ENCODE assay signal across 16 cellular contexts in genomic region chr10:102721954-102722353, GRCh38.
"Had no signal": no experiment of that assay in that cellular context is flagged by ENCODE, and none has a peak within 500 bp of the region (broad histone marks: within the 10 kb centered on the region; RNA-seq: fewer than 3 reads in every experiment).

No MANE protein-coding gene starts in this region.

- H3K36me3 ChIP-seq: ascending aorta, ovary, thoracic aorta had no signal

- H3K27ac ChIP-seq: ascending aorta, esophagus muscularis mucosa, ovary, stomach, thoracic aorta had no signal

- H3K4me1 ChIP-seq: ascending aorta had no signal

- H3K27me3 ChIP-seq: ascending aorta, esophagus muscularis mucosa, ovary, stomach had no signal

- H3K4me3 Mint-ChIP-seq: activated B cell treated with CpG ODN at 0.5 μM for 24 hours; natural killer cell treated with Interleukin-12 subunit alpha and Interleukin-12 subunit beta and Interleukin-15 and Interleukin-18, amount 100 ng/mL, for 72 hours; T-helper 1 cell treated with Interleukin-12 subunit alpha and Interleukin-12 subunit beta and Interleukin-4 antibody, amounts not matched to agents 30 μg/mL and 1 μg/mL, for 36 hours had no signal

- H3K27ac Mint-ChIP-seq: activated B cell treated with CpG ODN at 0.5 μM for 24 hours; natural killer cell treated with Interleukin-12 subunit alpha and Interleukin-12 subunit beta and Interleukin-15 and Interleukin-18, amount 100 ng/mL, for 72 hours; T-helper 1 cell treated with Interleukin-12 subunit alpha and Interleukin-12 subunit beta and Interleukin-4 antibody, amounts not matched to agents 30 μg/mL and 1 μg/mL, for 36 hours had no signal

- H3K27me3 Mint-ChIP-seq: activated B cell treated with CpG ODN at 0.5 μM for 24 hours; natural killer cell treated with Interleukin-12 subunit alpha and Interleukin-12 subunit beta and Interleukin-15 and Interleukin-18, amount 100 ng/mL, for 72 hours had no signal

- H3K4me3 ChIP-seq: ascending aorta, esophagus muscularis mucosa, ovary, stomach, thoracic aorta had no signal

- DNase-seq: activated B cell treated with CpG ODN at 0.5 μM for 24 hours; activated CD4-positive, alpha-beta T cell treated with anti-CD3 and anti-CD28 coated beads, Interleukin-2, amount 50 U/mL, for 4 hours; activated CD8-positive, alpha-beta memory T cell treated with anti-CD3 and anti-CD28 coated beads, Interleukin-2, amount 50 U/mL, for 4 hours; activated effector memory CD4-positive, alpha-beta T cell treated with Interleukin-2 at 50 U/mL for 16 hours; glutamatergic neuron; left colon; mammary epithelial cell; ovary; stimulated activated CD4-positive, alpha-beta T cell treated with anti-CD3 and anti-CD28 coated beads, Interleukin-4, amount 100 ng/mL, for 1 hour; stimulated activated CD8-positive, alpha-beta memory T cell treated with anti-CD3 and anti-CD28 coated beads, Interleukin-4, amount 100 ng/mL, for 48 hours; stomach had no signal

- H3K9me3 ChIP-seq: ascending aorta, esophagus muscularis mucosa, ovary, stomach, thoracic aorta had no signal

- H3K9me3 Mint-ChIP-seq: natural killer cell treated with Interleukin-12 subunit alpha and Interleukin-12 subunit beta and Interleukin-15 and Interleukin-18, amount 100 ng/mL, for 72 hours had no signal

- ATAC-seq: left colon; natural killer cell treated with Interleukin-12 subunit alpha and Interleukin-12 subunit beta and Interleukin-15 and Interleukin-18, amount 100 ng/mL, for 72 hours had no signal
